ENCODE assay signal across 24 cellular contexts in genomic region chr7:70377957-70378356, GRCh38.
"Had no signal": no experiment of that assay in that cellular context is flagged by ENCODE, and none has a peak within 500 bp of the region (broad histone marks: within the 10 kb centered on the region; RNA-seq: fewer than 3 reads in every experiment).

No MANE protein-coding gene starts in this region.

- DNase-seq: colonic mucosa; cortex of kidney; dermis blood vessel endothelial cell; dorsolateral prefrontal cortex; effector CD4-positive, alpha-beta T cell; effector CD8-positive, alpha-beta T cell; effector memory CD4-positive, alpha-beta T cell; effector memory CD8-positive, alpha-beta T cell; endodermal cell; erythroblast; esophagus squamous epithelium; foreskin fibroblast; foreskin keratinocyte; foreskin melanocyte; gastrocnemius medialis; glutamatergic neuron; head of caudate nucleus; heart left ventricle; heart right ventricle had no signal

- H3K27me3 ChIP-seq: colonic mucosa, dorsolateral prefrontal cortex, esophagus muscularis mucosa, esophagus squamous epithelium, gastrocnemius medialis, gastroesophageal sphincter, heart left ventricle, heart right ventricle had no signal

- H3K4me3 ChIP-seq: colonic mucosa, coronary artery, dorsolateral prefrontal cortex, esophagus muscularis mucosa, esophagus squamous epithelium, gastrocnemius medialis, gastroesophageal sphincter, heart left ventricle, heart right ventricle had no signal

- H3K27ac ChIP-seq: colonic mucosa, coronary artery, dorsolateral prefrontal cortex, epithelial cell of prostate, esophagus muscularis mucosa, esophagus squamous epithelium, foreskin keratinocyte, gastrocnemius medialis, gastroesophageal sphincter, heart left ventricle, heart right ventricle had no signal

- H3K36me3 ChIP-seq: colonic mucosa, esophagus muscularis mucosa, esophagus squamous epithelium, gastrocnemius medialis, gastroesophageal sphincter, heart left ventricle, heart right ventricle had no signal

- H3K4me1 ChIP-seq: colonic mucosa, foreskin keratinocyte, gastrocnemius medialis had no signal

- H3K9me3 ChIP-seq: colonic mucosa, esophagus muscularis mucosa, esophagus squamous epithelium, gastrocnemius medialis, gastroesophageal sphincter had no signal

- ATAC-seq: effector memory CD8-positive, alpha-beta T cell; esophagus mucosa; foreskin keratinocyte; gastrocnemius medialis; gastroesophageal sphincter; heart left ventricle; heart right ventricle had no signal
